1 cellular context compared by ENCODE assay signal in genomic region chr6:12001004-12001705, GRCh38.
A peak's percentile ranks its signal among the peaks of the same experiment; 100 is the strongest.
TF ChIP-seq lines count a peak whose summit lies in the region.

No MANE protein-coding gene starts in this region.

TF ChIP-seq in HepG2, 621 proteins besides CTCF, POLR2A, EP300 and RAD21 (continued from another document):
- TF ChIP-seq ZNF788 (CRISPR knock-in tag; IDR thresholded peaks at IDR 0.05; ENCODE audit: borderline replicate concordance), result no peak
- no peak for TF ChIP-seq THAP9 (CRISPR knock-in tag; IDR thresholded peaks at IDR 0.05; ENCODE audit: borderline replicate concordance)
- TF ChIP-seq HNF4G (IDR thresholded peaks at IDR 0.05; ENCODE audit: borderline replicate concordance, low read depth, low read length), result peak; percentile 68; the same call in 1 of the 2 replicates
- peak; percentile 49; the same call in 1 of the 2 replicates for TF ChIP-seq HNF4G (CRISPR knock-in tag; IDR thresholded peaks at IDR 0.05; ENCODE audit: borderline replicate concordance, low read depth)
- no peak for TF ChIP-seq HINFP (CRISPR knock-in tag; IDR thresholded peaks at IDR 0.05; ENCODE audit: low read depth)
- TF ChIP-seq ZNF629 (CRISPR knock-in tag; conservative IDR thresholded peaks at IDR 0.05), result no peak
